11 cellular contexts compared by ENCODE assay signal in genomic region chr10:43077421-43078171, GRCh38. TPM values are rescaled to one million over a fixed set of nuclear protein-coding genes. Genes with fewer than 3 reads are reported as not detected.
DNase-seq lines count a peak whose midpoint lies in the region; ATAC-seq, FAIRE-seq and TF ChIP-seq lines count a peak whose summit lies in the region.
"Had no signal": no experiment of that assay in that cellular context is flagged by ENCODE, and none has a peak within 500 bp of the region (broad histone marks: within the 10 kb centered on the region; RNA-seq: fewer than 3 reads in every experiment).

No MANE protein-coding gene starts in this region.

- H3K27ac Mint-ChIP-seq in endodermal cell = no peak overlapping the region

- no peaks in the 10 kb centered on the region for H3K9me3 Mint-ChIP-seq in endodermal cell

- H3K79me2 ChIP-seq in neural cell (replicated peaks; ENCODE audit: insufficient read depth, low read length) = no peaks in the 10 kb centered on the region

- FAIRE-seq in RCC 7860 (lab: Jason Lieb, UNC) = no peak
- FAIRE-seq: GM12892, small intestine had no signal

- peak overlapping the region; percentile 54 for H3K4me3 Mint-ChIP-seq in endodermal cell

- peaks cover 55% of the 10 kb centered on the region for H3K27me3 Mint-ChIP-seq in endodermal cell (ENCODE audit: insufficient read depth)

- TF ChIP-seq CTCF in AG10803 (conservative IDR thresholded peaks at IDR 0.05; ENCODE audit: low read length) = no peak
- TF ChIP-seq CTCF in HEK293 (tag by site-specific recombination; IDR thresholded peaks at IDR 0.05) = no peak
- TF ChIP-seq CTCF in endodermal cell (conservative IDR thresholded peaks at IDR 0.05) = no peak
- TF ChIP-seq CTCF in neural cell (IDR thresholded peaks at IDR 0.05; ENCODE audit: poor library complexity, severe bottlenecking) = no peak

- CTCF ChIA-PET in HEK293 (lab: Yijun Ruan, JAX) = interaction anchor here (1.0 kb wide), 1 partner anchor 125 kb away, joined by 3 read pairs; no protein-coding TSS in a partner anchor

- H2AFZ ChIP-seq in neural cell (ENCODE audit: low read depth, low read length) = no peak overlapping the region

- ATAC-seq in HG02973 (IDR thresholded peaks at IDR 0.05; ENCODE audit: unreplicated experiment) = no peak

- POLR2A ChIA-PET in HEK293 (lab: Yijun Ruan, JAX) = no interaction called here

- no peaks in the 10 kb centered on the region for H3K4me1 Mint-ChIP-seq in endodermal cell

- H3K4me1 ChIP-seq in HEK293 (ENCODE audit: control insufficient read depth, insufficient read depth, low read length) (no peaks in the 10 kb centered on the region), endodermal cell (ENCODE audit: control insufficient read depth, insufficient read depth, low read length) (no peaks in the 10 kb centered on the region)
- H3K4me1 ChIP-seq: SJCRH30 had no signal

- H3K9me3 ChIP-seq in HEK293 (ENCODE audit: control insufficient read depth, insufficient read depth, low read depth, low read length) = no peaks in the 10 kb centered on the region
- H3K9me3 ChIP-seq in endodermal cell (ENCODE audit: control insufficient read depth, low read length) = no peaks in the 10 kb centered on the region
- H3K9me3 ChIP-seq in neural cell (ENCODE audit: low read length) = no peaks in the 10 kb centered on the region
- H3K9me3 ChIP-seq: SJCRH30 had no signal

- no peaks in the 10 kb centered on the region for H3K9me2 ChIP-seq in neural cell (ENCODE audit: insufficient read depth, low read length)

- H4K20me1 ChIP-seq in neural cell (ENCODE audit: insufficient read depth) = no peaks in the 10 kb centered on the region

- H3K27ac ChIP-seq in HEK293 (ENCODE audit: extremely low read depth, low read depth, low read length) (no peak overlapping the region), endodermal cell (ENCODE audit: low read depth, low read length) (no peak overlapping the region), neural cell (ENCODE audit: low read length) (no peak overlapping the region)
- H3K27ac ChIP-seq: SJCRH30 had no signal

- DNase-seq in AG10803 (ENCODE audit: low read depth) = no peak
- peak; percentile 73 for DNase-seq in endodermal cell
- no peak for DNase-seq in globus pallidus (ENCODE audit: low spot score)
- DNase-seq in RCC 7860 (ENCODE audit: low spot score) = no peak
- DNase-seq in HPDE6-E6E7 (ENCODE audit: extremely low spot score) = no peak
- DNase-seq: SJCRH30 had no signal

- H3K36me3 ChIP-seq in HEK293 (ENCODE audit: control insufficient read depth in 2 of 2, insufficient read depth in 1 of 2, low read length in 2 of 2) (no peaks in the 10 kb centered on the region), endodermal cell (ENCODE audit: control insufficient read depth, insufficient read depth, low read length) (no peaks in the 10 kb centered on the region), neural cell (ENCODE audit: insufficient read depth, low read length) (no peaks in the 10 kb centered on the region)
- H3K36me3 ChIP-seq: SJCRH30 had no signal

- no peak for TF ChIP-seq RAD21 in neural cell (conservative IDR thresholded peaks at IDR 0.05)

- no peaks in the 10 kb centered on the region for H3K36me3 Mint-ChIP-seq in endodermal cell (ENCODE audit: low read depth)

- no peak for TF ChIP-seq EP300 in neural cell (conservative IDR thresholded peaks at IDR 0.05; ENCODE audit: poor library complexity, severe bottlenecking)

- H3K4me3 ChIP-seq in AG10803 (ENCODE audit: low read length) (peak overlapping the region; percentile 17), HEK293 (ENCODE audit: low read depth, low read length) (peak overlapping the region; percentile 39), endodermal cell (ENCODE audit: low read length) (peak overlapping the region; percentile 74), neural cell (ENCODE audit: low read length) (peak overlapping the region; percentile 77)
- H3K4me3 ChIP-seq: SJCRH30 had no signal

- no peaks in the 10 kb centered on the region for H3F3A ChIP-seq in neural cell (ENCODE audit: insufficient read depth, low read length, poor library complexity, severe bottlenecking)

- peaks cover 44% of the 10 kb centered on the region for H3K27me3 ChIP-seq in endodermal cell (ENCODE audit: control insufficient read depth, insufficient read depth, low read length, poor library complexity, severe bottlenecking)
- H3K27me3 ChIP-seq in neural cell (ENCODE audit: insufficient read depth, low read depth, low read length) = peaks cover 42% of the 10 kb centered on the region
- H3K27me3 ChIP-seq: SJCRH30 had no signal

- 5 to 8% methylated on average over 28 to 72 of the region's 72 CpGs for WGBS in endodermal cell (ENCODE audit: insufficient coverage in 1 of 2, insufficient read length in 1 of 2), 2 experiments

- H3K9ac ChIP-seq in endodermal cell (ENCODE audit: extremely low read depth, low read length, poor library complexity, severe bottlenecking) = no peak overlapping the region
- peak overlapping the region; percentile 38 for H3K9ac ChIP-seq in neural cell (ENCODE audit: low read length)

- H3K4me2 ChIP-seq in neural cell (ENCODE audit: low read length) = no peak overlapping the region

TF ChIP-seq in HEK293, 187 proteins besides CTCF, POLR2A, EP300 and RAD21 (continues in another document):
- TF ChIP-seq HOXA7 (CRISPR knock-in tag; IDR thresholded peaks at IDR 0.05; ENCODE audit: borderline replicate concordance) (no peak), ZNF426 (tag by site-specific recombination; IDR thresholded peaks at IDR 0.05) (no peak), ZBTB10 (tag by site-specific recombination; IDR thresholded peaks at IDR 0.05) (no peak), KLF10 (tag by site-specific recombination; IDR thresholded peaks at IDR 0.05) (no peak), ZNF664 (tag by site-specific recombination; IDR thresholded peaks at IDR 0.05) (no peak), ZBTB8A (tag by site-specific recombination; IDR thresholded peaks at IDR 0.05) (peak; percentile 5; the same call in 1 of the 2 replicates), ZNF600 (tag by site-specific recombination; IDR thresholded peaks at IDR 0.05) (0 out of 2 replicates have a peak, but pooled peaks have one; percentile 39)

TF ChIP-seq in neural cell, 6 proteins besides CTCF, POLR2A, EP300 and RAD21:
- TF ChIP-seq POLR2AphosphoS5 (IDR thresholded peaks at IDR 0.05) (no peak), SMC3 (conservative IDR thresholded peaks at IDR 0.05; ENCODE audit: poor library complexity) (no peak), MXI1 (conservative IDR thresholded peaks at IDR 0.05; ENCODE audit: poor library complexity, severe bottlenecking) (peak; percentile 7), TAF1 (IDR thresholded peaks at IDR 0.05; ENCODE audit: low read depth) (no peak), EZH2 (IDR thresholded peaks at IDR 0.05; ENCODE audit: borderline replicate concordance, insufficient read depth, low read length, poor library complexity, severe bottlenecking) (peak; percentile 51), REST (IDR thresholded peaks at IDR 0.05; ENCODE audit: borderline replicate concordance) (no peak)

RNA-seq across cellular contexts. Expression of gene RET, which starts 0.7 kb away (rescaled TPM):
- 1 to 10 TPM; 1.2 to 3.5 TPM for total RNA-seq in endodermal cell
- polyA plus RNA-seq in endodermal cell (2013, experiment 1 of 2) = 2.6 TPM
- polyA plus RNA-seq in endodermal cell (2013, experiment 2 of 2) = 2.3 TPM
- polyA plus RNA-seq in neural cell = 1.5 and 1.7 TPM in 2 replicates
- polyA minus RNA-seq in neural cell = 1.4 and 2.7 TPM in 2 replicates

Comparison
In these comparisons a context has a peak if more than half of its experiments do, and no peak if none do; other contexts are left out.
1. H3K4me3 ChIP-seq: peak in every context shown above with its lines; median percentile 77 in neural cell; 74 in endodermal cell; 39 in HEK293; 17 in AG10803.